Comparison of ENCODE assay signal across 26 cellular contexts in the genomic region with DNA sequence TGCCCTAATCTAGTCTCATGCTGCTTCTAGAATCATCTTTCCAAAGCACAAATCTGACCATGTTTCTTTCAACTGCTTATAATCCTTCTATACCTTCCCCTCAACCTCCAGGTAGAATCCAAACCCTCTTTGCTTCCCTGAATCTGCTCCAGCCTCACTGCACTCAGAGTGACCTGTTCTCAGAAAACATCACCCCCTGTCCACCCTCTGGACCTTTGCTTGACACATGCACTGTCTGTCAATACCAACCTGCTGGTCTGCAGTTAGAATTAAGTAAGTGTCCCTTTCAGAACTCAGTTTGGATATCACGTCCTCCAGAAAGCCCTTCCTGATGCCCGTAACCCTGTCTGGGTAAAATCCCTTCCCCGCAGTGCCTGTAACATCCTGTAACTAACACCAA.
"Had no signal": no experiment of that assay in that cellular context is flagged by ENCODE, and none has a peak within 500 bp of the region (broad histone marks: within the 10 kb centered on the region; RNA-seq: fewer than 3 reads in every experiment).

No MANE protein-coding gene starts in this region.

- ATAC-seq: activated CD8-positive, alpha-beta memory T cell treated with anti-CD3 and anti-CD28 coated beads, Interleukin-2, amount 10 ng/mL, durations not matched to agents 7 days and 5 days; Panc1; T-helper 17 cell; WTC11 had no signal

- H3K4me3 Mint-ChIP-seq: activated CD8-positive, alpha-beta memory T cell treated with anti-CD3 and anti-CD28 coated beads, Interleukin-2, amount 10 ng/mL, durations not matched to agents 7 days and 5 days; activated naive CD4-positive, alpha-beta T cell treated with anti-CD3 and anti-CD28 coated beads for 36 hours; activated naive CD8-positive, alpha-beta T cell; activated T-cell treated with anti-CD3 and anti-CD28 coated beads, Interleukin-2, amount 50 U/mL, for 24 hours; activated T-helper 1 cell treated with anti-CD3 and anti-CD28 coated beads, Interleukin-12 subunit alpha, Interleukin-12 subunit beta, Interleukin-2, Interleukin-4 antibody, amounts not matched to agents 30 ng/mL and 10 ng/mL and 1 ng/mL, durations not matched to agents 14 hours and 24 hours and 36 hours; brain; T-helper 17 cell; WTC11 had no signal

- DNase-seq: activated CD4-positive, alpha-beta T cell treated with anti-CD3 and anti-CD28 coated beads for 48 hours; activated CD4-positive, alpha-beta T cell treated with anti-CD3 and anti-CD28 coated beads, Interleukin-2, amount 50 U/mL, for 4 hours; activated CD4-positive, CD25-positive, alpha-beta regulatory T cell treated with anti-CD3 and anti-CD28 coated beads, Interleukin-2, amount 50 U/mL, for 72 hours; activated CD8-positive, alpha-beta memory T cell treated with anti-CD3 and anti-CD28 coated beads, Interleukin-2, amount 10 ng/mL, durations not matched to agents 7 days and 5 days; activated effector memory CD4-positive, alpha-beta T cell treated with anti-CD3 and anti-CD28 coated beads, Interleukin-2, amount 50 U/mL, for 16 hours; activated naive CD4-positive, alpha-beta T cell treated with anti-CD3 and anti-CD28 coated beads for 36 hours; activated T-cell treated with anti-CD3 and anti-CD28 coated beads, Interleukin-2, amount 50 U/mL, for 24 hours; amygdala; MM.1S; NCI-H1105; NCI-H1436; NCI-H1694 treated with DMSO at 0.1 percent for 48 hours; NCI-H2029 treated with DMSO at 0.1 percent for 48 hours; NCI-H510A treated with DMSO at 0.1 percent for 48 hours; NCI-H69; NK-92 treated with Interleukin-12 subunit alpha and Interleukin-12 subunit beta, amount 100 ng/mL, for 24 hours; OCI-M1; RPMI8226; SHP77 treated with DMSO at 0.1 percent for 48 hours; T-helper 17 cell; T-helper 9 cell had no signal

- H3K9me3 Mint-ChIP-seq: activated naive CD4-positive, alpha-beta T cell treated with anti-CD3 and anti-CD28 coated beads for 36 hours; activated T-cell treated with anti-CD3 and anti-CD28 coated beads, Interleukin-2, amount 50 U/mL, for 24 hours; activated T-helper 1 cell treated with anti-CD3 and anti-CD28 coated beads, Interleukin-12 subunit alpha, Interleukin-12 subunit beta, Interleukin-2, Interleukin-4 antibody, amounts not matched to agents 30 ng/mL and 10 ng/mL and 1 ng/mL, durations not matched to agents 14 hours and 24 hours and 36 hours; brain; WTC11 had no signal

- H3K4me1 Mint-ChIP-seq: activated CD8-positive, alpha-beta memory T cell treated with anti-CD3 and anti-CD28 coated beads, Interleukin-2, amount 10 ng/mL, durations not matched to agents 7 days and 5 days had no signal

- H3K27ac Mint-ChIP-seq: activated CD8-positive, alpha-beta memory T cell treated with anti-CD3 and anti-CD28 coated beads, Interleukin-2, amount 10 ng/mL, durations not matched to agents 7 days and 5 days; activated naive CD4-positive, alpha-beta T cell treated with anti-CD3 and anti-CD28 coated beads for 36 hours; activated naive CD8-positive, alpha-beta T cell; activated T-cell treated with anti-CD3 and anti-CD28 coated beads, Interleukin-2, amount 50 U/mL, for 24 hours; activated T-helper 1 cell treated with anti-CD3 and anti-CD28 coated beads, Interleukin-12 subunit alpha, Interleukin-12 subunit beta, Interleukin-2, Interleukin-4 antibody, amounts not matched to agents 30 ng/mL and 10 ng/mL and 1 ng/mL, durations not matched to agents 14 hours and 24 hours and 36 hours; brain; T-helper 17 cell; WTC11 had no signal

- H3K36me3 Mint-ChIP-seq: activated CD8-positive, alpha-beta memory T cell treated with anti-CD3 and anti-CD28 coated beads, Interleukin-2, amount 10 ng/mL, durations not matched to agents 7 days and 5 days; activated naive CD8-positive, alpha-beta T cell; brain; WTC11 had no signal
